8 cellular contexts compared by ENCODE assay signal in the genomic region with DNA sequence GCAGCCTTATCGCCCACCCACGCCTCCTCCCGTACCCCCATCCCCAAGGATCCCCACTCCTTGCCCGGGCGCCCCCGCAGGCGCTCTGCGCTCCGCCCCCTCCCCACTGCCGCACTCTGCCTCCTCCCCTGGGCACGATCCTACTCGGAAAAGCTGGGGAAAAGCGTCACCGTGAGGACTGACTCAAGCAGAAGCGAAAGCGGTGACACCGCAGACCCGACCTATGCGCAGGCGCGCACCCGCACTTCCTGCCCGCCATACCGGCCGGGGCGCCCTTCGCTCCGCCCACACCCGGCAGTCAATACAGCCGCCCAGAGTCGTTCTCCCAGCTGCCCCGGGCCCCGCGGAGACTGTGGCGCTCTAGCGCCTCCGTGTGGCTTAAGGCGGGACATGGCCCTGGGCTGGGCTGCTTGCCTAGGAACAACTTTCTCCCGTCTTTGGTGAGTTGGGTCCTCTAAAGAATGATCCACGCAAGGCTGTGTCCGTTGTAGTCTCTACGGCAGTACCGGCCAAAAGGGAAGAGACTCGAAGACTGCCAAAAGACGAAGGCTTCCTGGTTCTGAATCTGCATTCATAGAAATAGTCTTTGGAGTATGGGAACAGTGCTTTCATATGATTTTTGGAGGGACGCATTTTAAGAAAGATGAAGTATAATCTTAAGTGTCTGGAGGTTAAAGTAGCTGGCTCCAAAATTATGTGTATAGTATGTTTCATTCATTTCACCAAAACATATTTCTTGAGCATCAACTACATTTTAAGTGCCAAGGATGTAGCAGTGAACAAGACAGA. TPM values are rescaled to one million over a fixed set of nuclear protein-coding genes. Genes with fewer than 3 reads are reported as not detected.
DNase-seq lines count a peak whose midpoint lies in the region; ATAC-seq lines count a peak whose summit lies in the region.

Gene OMA1, minus strand, starts transcription at position 207 of the 789 bp plus-strand sequence. CDS start 7,432 bp downstream, outside the sequence.

- peak within 1 kb of the TSS; percentile 93 to 99 (median 96) for H3K4me3 Mint-ChIP-seq in IgD-negative memory B cell

- peak within 1 kb of the TSS; percentile 86 to 99 (median 97) for H3K27ac Mint-ChIP-seq in IgD-negative memory B cell

- DNase-seq in DMS153 (lab: John Stamatoyannopoulos, UW) (peak; percentile 90), OCI-M2 (lab: John Stamatoyannopoulos, UW; ENCODE audit: unreplicated experiment) (peak; percentile 73), activated T-cell treated with anti-CD3 and anti-CD28 coated beads for 48 hours (ENCODE audit: low read depth) (peak; percentile 97), epithelial cell of prostate (ENCODE audit: low read depth, low spot score) (peak; percentile 84)
- DNase-seq in stimulated activated CD8-positive, alpha-beta memory T cell treated with anti-CD3 and anti-CD28 coated beads, Interleukin-7, amount 100 ng/mL, for 1 hour (ENCODE audit: low read depth in 2 of 2), result peak; percentile 94 to 97

- H3K36me3 ChIP-seq in mucosa of rectum (ENCODE audit: control insufficient read depth in 2 of 2, insufficient read depth in 2 of 2, low read length in 2 of 2), result no peaks in the 10 kb centered on the region

- H3K9me3 ChIP-seq in mucosa of rectum (ENCODE audit: control insufficient read depth in 2 of 2, low read length in 2 of 2), result no peaks in the 10 kb centered on the region

- H3K4me1 ChIP-seq in mucosa of rectum (ENCODE audit: control insufficient read depth in 2 of 2, insufficient read depth in 2 of 2, low read length in 2 of 2), result peaks cover 4 to 6% of the 10 kb centered on the region in 2 donors

- H3K36me3 Mint-ChIP-seq in IgD-negative memory B cell, result no peaks in the 10 kb centered on the region

- peak within 1 kb of the TSS; percentile 88 to 91 for H3K9ac ChIP-seq in mucosa of rectum (ENCODE audit: low read depth in 1 of 2, low read length in 2 of 2)

- ATAC-seq in GM21528 (IDR thresholded peaks at IDR 0.05; ENCODE audit: low FRiP score, unreplicated experiment), result peak; percentile 97

- peak within 1 kb of the TSS; percentile 85 for H3K27ac ChIP-seq in epithelial cell of prostate
- peak within 1 kb of the TSS; percentile 98 to 99 for H3K27ac ChIP-seq in mucosa of rectum (ENCODE audit: low read depth in 2 of 2, low read length in 2 of 2)

- H3K4me3 ChIP-seq in mucosa of rectum (ENCODE audit: low read length in 2 of 2), result peak within 1 kb of the TSS; percentile 89

- H3K27me3 ChIP-seq in mucosa of rectum (ENCODE audit: control insufficient read depth in 2 of 2, insufficient read depth in 2 of 2, low read length in 2 of 2), result no peaks in the 10 kb centered on the region

- H3K9me3 Mint-ChIP-seq in IgD-negative memory B cell, result no peaks in the 10 kb centered on the region

- H3K4me1 Mint-ChIP-seq in IgD-negative memory B cell, result peaks cover 12 to 20% (median 16%) of the 10 kb centered on the region in 3 donors

- H3K27me3 Mint-ChIP-seq in IgD-negative memory B cell, result peaks cover 4% of the 10 kb centered on the region

RNA-seq across cellular contexts. Expression of gene OMA1, which starts in this region (rescaled TPM):
- 38.4 TPM for polyA plus RNA-seq in IgD-negative memory B cell

Comparison
In these comparisons a context has a peak if more than half of its experiments do, and no peak if none do; other contexts are left out.
1. Peak in every context shown above with its lines: DNase-seq, ATAC-seq, H3K4me3 ChIP-seq and H3K27ac ChIP-seq.